9 cellular contexts compared by ENCODE assay signal in genomic region chr19:19134687-19135158, GRCh38. TPM values are rescaled to one million over a fixed set of nuclear protein-coding genes. Genes with fewer than 3 reads are reported as not detected.
DNase-seq lines count a peak whose midpoint lies in the region; ATAC-seq and TF ChIP-seq lines count a peak whose summit lies in the region.
"Had no signal": no experiment of that assay in that cellular context is flagged by ENCODE, and none has a peak within 500 bp of the region (broad histone marks: within the 10 kb centered on the region; RNA-seq: fewer than 3 reads in every experiment).

No MANE protein-coding gene starts in this region.

- H3K27ac Mint-ChIP-seq in activated CD4-positive, alpha-beta T cell treated with anti-CD3 and anti-CD28 coated beads for 36 hours, result no peak overlapping the region

- H3K27ac ChIP-seq in coronary artery, result no peak overlapping the region

- peaks cover 30% of the 10 kb centered on the region for H3K4me1 Mint-ChIP-seq in activated CD4-positive, alpha-beta T cell treated with anti-CD3 and anti-CD28 coated beads for 36 hours

- H3K4me3 Mint-ChIP-seq in activated CD4-positive, alpha-beta T cell treated with anti-CD3 and anti-CD28 coated beads for 36 hours, result no peak overlapping the region

- H3K9me3 Mint-ChIP-seq in activated CD4-positive, alpha-beta T cell treated with anti-CD3 and anti-CD28 coated beads for 36 hours (ENCODE audit: low read depth), result peaks cover 12% of the 10 kb centered on the region

- POLR2A ChIA-PET in activated CD4-positive, alpha-beta T cell treated with anti-CD3 and anti-CD28 coated beads for 36 hours (lab: Charles Lee), result interaction anchor here (0.6 kb wide), 1 partner anchor 462 kb away, joined by 3 read pairs; no protein-coding TSS in a partner anchor

- CTCF ChIA-PET in activated CD4-positive, alpha-beta T cell treated with anti-CD3 and anti-CD28 coated beads for 36 hours (lab: Charles Lee), result interaction anchor here (2.1 kb wide), 1 partner anchor 11 kb away, joined by 5 read pairs; no protein-coding TSS in a partner anchor

- no peak for TF ChIP-seq CTCF in coronary artery (IDR thresholded peaks at IDR 0.05)

- intact Hi-C loops in activated CD4-positive, alpha-beta T cell treated with anti-CD3 and anti-CD28 coated beads for 36 hours (cut with DNase I, micrococcal nuclease), result no loop called here

- peak; percentile 69 for DNase-seq in activated CD4-positive, alpha-beta T cell treated with anti-CD3 and anti-CD28 coated beads for 36 hours
- no peak for DNase-seq in activated CD4-positive, alpha-beta T cell treated with anti-CD3 and anti-CD28 coated beads for 1 hour
- peak; percentile 69 for DNase-seq in activated CD4-positive, alpha-beta T cell treated with anti-CD3 and anti-CD28 coated beads for 48 hours
- DNase-seq in iPS-NIHi7 (ENCODE audit: extremely low spot score) (peak; percentile 71), coronary artery (ENCODE audit: low spot score) (no peak), DMS 273 treated with DMSO at 0.1 percent for 48 hours (lab: John Stamatoyannopoulos, UW) (no peak)
- peak; percentile 55 for DNase-seq in stimulated activated naive CD8-positive, alpha-beta T cell treated with anti-CD3 and anti-CD28 coated beads, Interleukin-15, Interleukin-2, amounts not matched to agents 100 U/mL and 50 U/mL, for 24 hours
- DNase-seq: NCI-H187 treated with DMSO at 0.1 percent for 48 hours had no signal

- H3K27me3 Mint-ChIP-seq in activated CD4-positive, alpha-beta T cell treated with anti-CD3 and anti-CD28 coated beads for 36 hours, result no peaks in the 10 kb centered on the region

- H3K36me3 Mint-ChIP-seq in activated CD4-positive, alpha-beta T cell treated with anti-CD3 and anti-CD28 coated beads for 36 hours (ENCODE audit: low read depth), result peaks cover 24% of the 10 kb centered on the region

- no peak overlapping the region for H3K4me3 ChIP-seq in coronary artery

- peak; percentile 17 for ATAC-seq in activated CD4-positive, alpha-beta T cell treated with anti-CD3 and anti-CD28 coated beads for 36 hours
- no peak for ATAC-seq in stimulated activated naive CD8-positive, alpha-beta T cell treated with anti-CD3 and anti-CD28 coated beads, Interleukin-15, Interleukin-2, amounts not matched to agents 100 U/mL and 50 U/mL, for 24 hours
- ATAC-seq in GM19467 (IDR thresholded peaks at IDR 0.05; ENCODE audit: unreplicated experiment), result no peak

RNA-seq across cellular contexts. Expression of gene TMEM161A, which starts 3.6 kb away (rescaled TPM):
- 10 to 100 TPM; 26.8 to 31.9 TPM for total RNA-seq in activated CD4-positive, alpha-beta T cell treated with anti-CD3 and anti-CD28 coated beads for 36 hours

RNA-seq across cellular contexts. Expression of gene MEF2B, which starts 35.3 kb away (rescaled TPM):
- total RNA-seq in activated CD4-positive, alpha-beta T cell treated with anti-CD3 and anti-CD28 coated beads for 36 hours, result 1 to 10 TPM; 1.9 to 2.1 TPM

RNA-seq across cellular contexts. Expression of gene BORCS8, which starts 57.2 kb away (rescaled TPM):
- 10 to 100 TPM; 19.5 to 25.3 TPM for total RNA-seq in activated CD4-positive, alpha-beta T cell treated with anti-CD3 and anti-CD28 coated beads for 36 hours

RNA-seq across cellular contexts. Expression of gene RFXANK, which starts 57.3 kb away (rescaled TPM):
- total RNA-seq in activated CD4-positive, alpha-beta T cell treated with anti-CD3 and anti-CD28 coated beads for 36 hours, result 10 to 100 TPM; 56.2 to 68.5 TPM

Comparison
In these comparisons a context has a peak if more than half of its experiments do, and no peak if none do; other contexts are left out.
1. DNase-seq: peak in activated CD4-positive, alpha-beta T cell treated with anti-CD3 and anti-CD28 coated beads for 36 hours (single experiment), activated CD4-positive, alpha-beta T cell treated with anti-CD3 and anti-CD28 coated beads for 48 hours (single experiment), iPS-NIHi7 (single experiment) and stimulated activated naive CD8-positive, alpha-beta T cell treated with anti-CD3 and anti-CD28 coated beads, Interleukin-15, Interleukin-2, amounts not matched to agents 100 U/mL and 50 U/mL, for 24 hours (single experiment); none in activated CD4-positive, alpha-beta T cell treated with anti-CD3 and anti-CD28 coated beads for 1 hour (single experiment), coronary artery (single experiment) and DMS 273 treated with DMSO at 0.1 percent for 48 hours (single experiment).